ENCODE assay signal across 1 cellular context in genomic region chr20:54680872-54681297, GRCh38.
TF ChIP-seq lines count a peak whose summit lies in the region.

No MANE protein-coding gene starts in this region.

TF ChIP-seq in GM23338, 12 proteins besides CTCF, POLR2A, EP300 and RAD21 (continued from another document):
- TF ChIP-seq, protein P1, sequence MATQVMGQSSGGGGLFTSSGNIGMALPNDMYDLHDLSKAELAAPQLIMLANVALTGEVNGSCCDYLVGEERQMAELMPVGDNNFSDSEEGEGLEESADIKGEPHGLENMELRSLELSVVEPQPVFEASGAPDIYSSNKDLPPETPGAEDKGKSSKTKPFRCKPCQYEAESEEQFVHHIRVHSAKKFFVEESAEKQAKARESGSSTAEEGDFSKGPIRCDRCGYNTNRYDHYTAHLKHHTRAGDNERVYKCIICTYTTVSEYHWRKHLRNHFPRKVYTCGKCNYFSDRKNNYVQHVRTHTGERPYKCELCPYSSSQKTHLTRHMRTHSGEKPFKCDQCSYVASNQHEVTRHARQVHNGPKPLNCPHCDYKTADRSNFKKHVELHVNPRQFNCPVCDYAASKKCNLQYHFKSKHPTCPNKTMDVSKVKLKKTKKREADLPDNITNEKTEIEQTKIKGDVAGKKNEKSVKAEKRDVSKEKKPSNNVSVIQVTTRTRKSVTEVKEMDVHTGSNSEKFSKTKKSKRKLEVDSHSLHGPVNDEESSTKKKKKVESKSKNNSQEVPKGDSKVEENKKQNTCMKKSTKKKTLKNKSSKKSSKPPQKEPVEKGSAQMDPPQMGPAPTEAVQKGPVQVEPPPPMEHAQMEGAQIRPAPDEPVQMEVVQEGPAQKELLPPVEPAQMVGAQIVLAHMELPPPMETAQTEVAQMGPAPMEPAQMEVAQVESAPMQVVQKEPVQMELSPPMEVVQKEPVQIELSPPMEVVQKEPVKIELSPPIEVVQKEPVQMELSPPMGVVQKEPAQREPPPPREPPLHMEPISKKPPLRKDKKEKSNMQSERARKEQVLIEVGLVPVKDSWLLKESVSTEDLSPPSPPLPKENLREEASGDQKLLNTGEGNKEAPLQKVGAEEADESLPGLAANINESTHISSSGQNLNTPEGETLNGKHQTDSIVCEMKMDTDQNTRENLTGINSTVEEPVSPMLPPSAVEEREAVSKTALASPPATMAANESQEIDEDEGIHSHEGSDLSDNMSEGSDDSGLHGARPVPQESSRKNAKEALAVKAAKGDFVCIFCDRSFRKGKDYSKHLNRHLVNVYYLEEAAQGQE (IDR thresholded peaks at IDR 0.05; ENCODE audit: unreplicated experiment) = no peak
- TF ChIP-seq ZNF331 (CRISPR knock-in tag; IDR thresholded peaks at IDR 0.05; ENCODE audit: low read depth) = no peak
- no peak for TF ChIP-seq ETS1 (IDR thresholded peaks at IDR 0.05)
- TF ChIP-seq ZNF114 (CRISPR knock-in tag; IDR thresholded peaks at IDR 0.05) = no peak
- TF ChIP-seq EZH2 (IDR thresholded peaks at IDR 0.05; ENCODE audit: low read depth, unreplicated experiment) = no peak
- TF ChIP-seq STAT1 (IDR thresholded peaks at IDR 0.05; ENCODE audit: unreplicated experiment) = no peak
- no peak for TF ChIP-seq CREB1 (CRISPR knock-in tag; IDR thresholded peaks at IDR 0.05; ENCODE audit: low read depth)
